In the genomic region with DNA sequence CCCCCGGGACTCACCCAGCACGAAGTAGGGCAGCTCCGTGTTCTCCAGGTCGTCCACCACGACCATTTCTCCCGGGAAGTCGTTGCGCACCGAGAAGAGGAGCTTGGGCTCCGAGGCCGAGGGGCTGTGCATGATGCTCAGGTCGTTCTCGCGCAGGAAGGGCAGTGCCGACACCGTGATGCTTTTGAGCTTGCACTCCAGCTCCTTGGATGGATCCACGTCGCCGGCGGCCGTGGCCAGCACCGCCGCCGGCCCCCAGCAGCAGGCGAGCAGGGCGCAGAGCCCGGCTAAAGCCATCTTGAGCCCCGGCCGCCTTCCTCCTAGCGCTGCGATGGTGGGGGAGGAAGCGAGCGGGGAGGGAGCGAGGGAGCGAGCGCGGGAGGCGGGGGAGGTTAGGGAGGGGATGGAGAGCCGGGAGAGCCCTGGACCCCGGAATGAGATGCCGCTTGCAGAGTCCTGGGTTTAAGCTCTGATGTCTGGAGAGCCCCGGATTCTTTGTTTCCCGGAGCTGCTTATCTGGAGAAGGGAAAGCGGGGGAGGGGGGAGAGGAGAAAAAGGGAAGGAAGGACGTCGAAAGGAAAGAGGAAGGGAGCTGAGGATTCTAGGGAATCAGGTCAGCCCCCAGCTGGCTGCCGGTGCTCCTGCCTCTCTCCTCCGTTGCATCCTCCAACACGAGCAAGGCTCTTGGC, we compare ENCODE assay signal across 9 cellular contexts. TPM values are rescaled to one million over a fixed set of nuclear protein-coding genes. Genes with fewer than 3 reads are reported as not detected.
DNase-seq lines count a peak whose midpoint lies in the region; ATAC-seq and TF ChIP-seq lines count a peak whose summit lies in the region.
"Had no signal": no experiment of that assay in that cellular context is flagged by ENCODE, and none has a peak within 500 bp of the region (broad histone marks: within the 10 kb centered on the region; RNA-seq: fewer than 3 reads in every experiment).

A gene (minus strand): TSS at position 333 of the 689 bp plus-strand sequence. CDS start 36 bp downstream, at position 297.

- no peak within 1 kb of the TSS for H3K4ac ChIP-seq in neuronal stem cell (ENCODE audit: low read length)

- H3K9ac ChIP-seq in neuronal stem cell (ENCODE audit: low read depth, low read length, poor library complexity), result peak within 1 kb of the TSS; percentile 93

- H3K18ac ChIP-seq in neuronal stem cell (ENCODE audit: low read length), result peak within 1 kb of the TSS; percentile 99

- peaks cover 0 to 58% (median 3%) of the 10 kb centered on the region in 3 experiments for H3K27me3 ChIP-seq in neuronal stem cell (ENCODE audit: control insufficient read depth in 3 of 3, insufficient read depth in 3 of 3, low read depth in 1 of 3, low read length in 3 of 3)

- no peaks in the 10 kb centered on the region for H3K36me3 ChIP-seq in neuronal stem cell (replicated peaks in 1 of 2; ENCODE audit: control insufficient read depth in 2 of 2, insufficient read depth in 2 of 2, low read length in 2 of 2)

- peaks cover 2% of the 10 kb centered on the region for H3K79me1 ChIP-seq in neuronal stem cell (ENCODE audit: low read depth, low read length)

- no peaks in the 10 kb centered on the region for H3K9me3 ChIP-seq in neuronal stem cell (replicated peaks in 1 of 2; ENCODE audit: control insufficient read depth in 2 of 2, insufficient read depth in 1 of 2, low read depth in 1 of 2, low read length in 2 of 2)

- H3K4me1 ChIP-seq in neuronal stem cell (ENCODE audit: control insufficient read depth in 2 of 2, insufficient read depth in 1 of 2, low read depth in 1 of 2, low read length in 2 of 2), result peaks cover 0 to 5% of the 10 kb centered on the region in 2 donors

- no peaks in the 10 kb centered on the region for H3K9me3 Mint-ChIP-seq in activated CD4-positive, alpha-beta T cell treated with anti-CD3 and anti-CD28 coated beads, Interleukin-2, amount 10 ng/mL, durations not matched to agents 7 days and 5 days

- H2BK12ac ChIP-seq in neuronal stem cell (ENCODE audit: low read length), result peak within 1 kb of the TSS; percentile 58

- CTCF ChIA-PET in activated CD4-positive, alpha-beta T cell treated with anti-CD3 and anti-CD28 coated beads, Interleukin-2, amount 10 ng/mL, durations not matched to agents 7 days and 5 days (lab: Charles Lee), result no interaction called here

- no CpG with 5 or more reads among the region's 49 CpGs for WGBS in neuronal stem cell (ENCODE audit: extremely low coverage in 2 of 2, insufficient read length in 2 of 2, insufficient replicate concordance in 1 of 2), 2 donors

- H3K23ac ChIP-seq in neuronal stem cell (ENCODE audit: low read depth, low read length, poor library complexity), result peak within 1 kb of the TSS; percentile 80

- H2AK5ac ChIP-seq in neuronal stem cell (ENCODE audit: low read depth, low read length), result peak within 1 kb of the TSS; percentile 32

- peaks cover 21% of the 10 kb centered on the region for H3K27me3 Mint-ChIP-seq in activated CD4-positive, alpha-beta T cell treated with anti-CD3 and anti-CD28 coated beads, Interleukin-2, amount 10 ng/mL, durations not matched to agents 7 days and 5 days

- H3K14ac ChIP-seq in neuronal stem cell (ENCODE audit: low read length), result peak within 1 kb of the TSS; percentile 91

- POLR2A ChIA-PET in activated CD4-positive, alpha-beta T cell treated with anti-CD3 and anti-CD28 coated beads, Interleukin-2, amount 10 ng/mL, durations not matched to agents 7 days and 5 days (lab: Charles Lee), result no interaction called here

- H3K27ac Mint-ChIP-seq in activated CD4-positive, alpha-beta T cell treated with anti-CD3 and anti-CD28 coated beads, Interleukin-2, amount 10 ng/mL, durations not matched to agents 7 days and 5 days, result no peak within 1 kb of the TSS
- H3K27ac Mint-ChIP-seq: immature natural killer cell had no signal

- H3K4me1 Mint-ChIP-seq in activated CD4-positive, alpha-beta T cell treated with anti-CD3 and anti-CD28 coated beads, Interleukin-2, amount 10 ng/mL, durations not matched to agents 7 days and 5 days, result no peaks in the 10 kb centered on the region
- H3K4me1 Mint-ChIP-seq: immature natural killer cell had no signal

- TF ChIP-seq CTCF in AG09309 (IDR thresholded peaks at IDR 0.05; ENCODE audit: control insufficient read depth, insufficient read depth, low read depth, low read length, missing control alignments) (no peak), fibroblast of villous mesenchyme (IDR thresholded peaks at IDR 0.05; ENCODE audit: insufficient read depth, low read depth, low read length) (no peak)

- peak within 1 kb of the TSS; percentile 90 for H2BK5ac ChIP-seq in neuronal stem cell (ENCODE audit: low read length)

- H3K4me3 ChIP-seq in AG09309 (ENCODE audit: control insufficient read depth, low read depth, low read length) (peak within 1 kb of the TSS; percentile 15), fibroblast of villous mesenchyme (ENCODE audit: low read depth, low read length) (peak within 1 kb of the TSS; percentile 18), neuronal stem cell (ENCODE audit: low read length in 2 of 2) (peak within 1 kb of the TSS; percentile 19 to 94)

- H2AFZ ChIP-seq in neuronal stem cell (ENCODE audit: low read length), result peak within 1 kb of the TSS; percentile 88

- no peak for ATAC-seq in HG02885 (IDR thresholded peaks at IDR 0.05; ENCODE audit: poor library complexity, unreplicated experiment)

- H4K8ac ChIP-seq in neuronal stem cell (ENCODE audit: low read depth, low read length), result no peak within 1 kb of the TSS

- H3K4me2 ChIP-seq in neuronal stem cell (ENCODE audit: insufficient read depth, low read length, poor library complexity, severe bottlenecking), result peak within 1 kb of the TSS; percentile 82

- H2BK15ac ChIP-seq in neuronal stem cell (ENCODE audit: low read length), result peak within 1 kb of the TSS; percentile 97

- H2BK120ac ChIP-seq in neuronal stem cell (ENCODE audit: low read depth, low read length), result no peak within 1 kb of the TSS

- H3K36me3 Mint-ChIP-seq in activated CD4-positive, alpha-beta T cell treated with anti-CD3 and anti-CD28 coated beads, Interleukin-2, amount 10 ng/mL, durations not matched to agents 7 days and 5 days (ENCODE audit: low read depth), result no peaks in the 10 kb centered on the region

- no peak for DNase-seq in AG09309 (ENCODE audit: low read depth)
- DNase-seq in NCI-H510A treated with DMSO at 0.1 percent for 48 hours (lab: John Stamatoyannopoulos, UW), result peak; percentile 34
- DNase-seq in fibroblast of villous mesenchyme (ENCODE audit: low read depth), result no peak
- DNase-seq in neuronal stem cell (ENCODE audit: low spot score), result peak; percentile 58
- DNase-seq in activated CD4-positive, alpha-beta T cell treated with anti-CD3 and anti-CD28 coated beads, Interleukin-2, amount 10 ng/mL, durations not matched to agents 7 days and 5 days, result no peak
- no peak for DNase-seq in NK-92 treated with Interleukin-12 subunit alpha and Interleukin-12 subunit beta, amount 100 ng/mL, for 24 hours (lab: John Stamatoyannopoulos, UW)
- DNase-seq in NCI-H2171 (lab: John Stamatoyannopoulos, UW), result no peak
- DNase-seq: immature natural killer cell had no signal

- no peak within 1 kb of the TSS for H3K4me3 Mint-ChIP-seq in activated CD4-positive, alpha-beta T cell treated with anti-CD3 and anti-CD28 coated beads, Interleukin-2, amount 10 ng/mL, durations not matched to agents 7 days and 5 days
- H3K4me3 Mint-ChIP-seq: immature natural killer cell had no signal

- H3K27ac ChIP-seq in neuronal stem cell (replicated peaks; ENCODE audit: low read length), result no peak within 1 kb of the TSS

- H4K91ac ChIP-seq in neuronal stem cell (ENCODE audit: low read depth, low read length, poor library complexity), result peak within 1 kb of the TSS; percentile 62

RNA-seq across cellular contexts. Expression of the gene that starts here (rescaled TPM):
- not detected in 2 replicates for total RNA-seq in fibroblast of villous mesenchyme
- polyA plus RNA-seq in neuronal stem cell (2013, experiment 1 of 2), result 8.7 TPM
- polyA plus RNA-seq in neuronal stem cell (2013, experiment 2 of 2), result 8.6 TPM
- not detected for total RNA-seq in activated CD4-positive, alpha-beta T cell treated with anti-CD3 and anti-CD28 coated beads, Interleukin-2, amount 10 ng/mL, durations not matched to agents 7 days and 5 days
- polyA plus RNA-seq: immature natural killer cell had no signal

Comparison
In these comparisons a context has a peak if more than half of its experiments do, and no peak if none do; other contexts are left out.
1. DNase-seq: peak in NCI-H510A treated with DMSO at 0.1 percent for 48 hours (single experiment) and neuronal stem cell (single experiment); none in AG09309 (single experiment), fibroblast of villous mesenchyme (single experiment), activated CD4-positive, alpha-beta T cell treated with anti-CD3 and anti-CD28 coated beads, Interleukin-2, amount 10 ng/mL, durations not matched to agents 7 days and 5 days (single experiment), NK-92 treated with Interleukin-12 subunit alpha and Interleukin-12 subunit beta, amount 100 ng/mL, for 24 hours (single experiment) and NCI-H2171 (single experiment).
2. Peak in every context shown above with its lines, with median percentiles within 50 percentile points of each other: H3K4me3 ChIP-seq.